Comparison of ENCODE assay signal across 8 cellular contexts in the genomic region with DNA sequence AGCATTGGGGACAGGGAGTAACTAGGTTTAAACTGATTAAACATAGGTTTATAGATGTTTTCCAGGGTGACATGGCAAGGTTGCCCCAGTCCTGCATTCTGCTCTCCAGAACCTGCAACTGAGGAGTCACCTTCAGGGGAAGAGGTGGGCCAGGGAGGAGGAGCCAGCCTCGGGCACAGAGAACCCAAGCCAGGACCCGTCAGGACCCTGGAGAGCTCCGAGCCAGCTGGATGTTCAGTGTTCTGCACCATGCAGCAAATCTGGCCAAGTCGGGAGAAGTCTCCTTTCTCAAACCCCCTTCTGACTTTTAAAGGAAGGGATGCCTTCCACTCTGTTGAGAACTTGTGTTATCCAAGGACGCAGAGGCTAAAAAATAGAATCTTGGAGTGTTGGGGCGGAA.
DNase-seq lines count a peak whose midpoint lies in the region; ATAC-seq and TF ChIP-seq lines count a peak whose summit lies in the region.

No MANE protein-coding gene starts in this region.

- H3F3A ChIP-seq in SK-N-SH (replicated peaks; ENCODE audit: insufficient read depth), result no peaks in the 10 kb centered on the region

- no peak overlapping the region for H3K4me2 ChIP-seq in SK-N-SH

- H3K79me2 ChIP-seq in SK-N-SH (ENCODE audit: insufficient read depth), result no peaks in the 10 kb centered on the region

- no peaks in the 10 kb centered on the region for H3K9me3 Mint-ChIP-seq in progenitor cell of endocrine pancreas (ENCODE audit: low read depth)

- H3K9me3 ChIP-seq in SK-N-SH, result no peaks in the 10 kb centered on the region

- H3K4me3 ChIP-seq in SK-N-SH (ENCODE audit: low read depth in 2 of 2, low read length in 1 of 2), result no peak overlapping the region

- H2AFZ ChIP-seq in SK-N-SH (ENCODE audit: low read depth), result no peak overlapping the region

- H3K27ac ChIP-seq in SK-N-SH (ENCODE audit: low read depth in 2 of 2, low read length in 1 of 2), result no peak overlapping the region

- no peak overlapping the region for H3K27ac Mint-ChIP-seq in progenitor cell of endocrine pancreas

- CTCF ChIA-PET in SK-N-SH (lab: Yijun Ruan, JAX), result interaction anchor here (0.9 to 12.7 kb wide), 3 partner anchors 15 to 336 kb away, joined by 3 to 152 read pairs (median 31); no protein-coding TSS in a partner anchor

- WGBS in SK-N-SH (ENCODE audit: low lambda C conversion rate), result 20% methylated on average over 5 of the region's 6 CpGs

- no peaks in the 10 kb centered on the region for H3K36me3 ChIP-seq in SK-N-SH (replicated peaks in 1 of 2; ENCODE audit: control insufficient read depth in 1 of 2, insufficient read depth in 2 of 2, low read length in 1 of 2)

- DNase-seq in GM20000 (ENCODE audit: low spot score) (peak; percentile 63), SK-N-SH (no peak), dermis blood vessel endothelial cell (peak; percentile 70), progenitor cell of endocrine pancreas (ENCODE audit: low spot score, unreplicated experiment) (peak; percentile 90), NCI-H1092 (lab: John Stamatoyannopoulos, UW) (no peak)

- ATAC-seq in HG02981 (IDR thresholded peaks at IDR 0.05; ENCODE audit: unreplicated experiment) (no peak), GM18870 (IDR thresholded peaks at IDR 0.05; ENCODE audit: unreplicated experiment) (no peak), HG03039 (IDR thresholded peaks at IDR 0.05; ENCODE audit: unreplicated experiment) (no peak)

- no peak for TF ChIP-seq EP300 in SK-N-SH (IDR thresholded peaks at IDR 0.05; ENCODE audit: borderline replicate concordance in 1 of 2, low read depth in 1 of 2, low read length in 1 of 2)

- H3K4me1 Mint-ChIP-seq in progenitor cell of endocrine pancreas (ENCODE audit: low read depth), result peaks cover 3% of the 10 kb centered on the region

- no peaks in the 10 kb centered on the region; a peak in 1 of 4 replicates for H3K4me1 ChIP-seq in SK-N-SH (ENCODE audit: control insufficient read depth in 1 of 2, insufficient read depth in 2 of 2, low read depth in 1 of 2, low read length in 1 of 2)

- H4K20me1 ChIP-seq in SK-N-SH (ENCODE audit: insufficient read depth), result no peaks in the 10 kb centered on the region

- POLR2A ChIA-PET in SK-N-SH (lab: Yijun Ruan, JAX), result no interaction called here

- no peak overlapping the region for H3K4me3 Mint-ChIP-seq in progenitor cell of endocrine pancreas (ENCODE audit: low read depth)

- H3K27me3 Mint-ChIP-seq in progenitor cell of endocrine pancreas, result peaks cover 47% of the 10 kb centered on the region

- no peak for TF ChIP-seq RAD21 in SK-N-SH (IDR thresholded peaks at IDR 0.05; ENCODE audit: low read length)

- H3K27me3 ChIP-seq in SK-N-SH (ENCODE audit: insufficient read depth), result no peaks in the 10 kb centered on the region

- no peak overlapping the region for H3K9ac ChIP-seq in SK-N-SH

- no peak for TF ChIP-seq CTCF in GM20000 (IDR thresholded peaks at IDR 0.05; ENCODE audit: extremely low read depth, missing control alignments)
- no peak for TF ChIP-seq CTCF in SK-N-SH (IDR thresholded peaks at IDR 0.05)
- TF ChIP-seq CTCF in progenitor cell of endocrine pancreas (IDR thresholded peaks at IDR 0.05; ENCODE audit: unreplicated experiment), result no peak

- H3K36me3 Mint-ChIP-seq in progenitor cell of endocrine pancreas (ENCODE audit: insufficient read depth), result no peaks in the 10 kb centered on the region

- H3K9me2 ChIP-seq in SK-N-SH, result no peaks in the 10 kb centered on the region

TF ChIP-seq in SK-N-SH, 30 proteins besides CTCF, POLR2A, EP300 and RAD21:
- TF ChIP-seq, protein P1, sequence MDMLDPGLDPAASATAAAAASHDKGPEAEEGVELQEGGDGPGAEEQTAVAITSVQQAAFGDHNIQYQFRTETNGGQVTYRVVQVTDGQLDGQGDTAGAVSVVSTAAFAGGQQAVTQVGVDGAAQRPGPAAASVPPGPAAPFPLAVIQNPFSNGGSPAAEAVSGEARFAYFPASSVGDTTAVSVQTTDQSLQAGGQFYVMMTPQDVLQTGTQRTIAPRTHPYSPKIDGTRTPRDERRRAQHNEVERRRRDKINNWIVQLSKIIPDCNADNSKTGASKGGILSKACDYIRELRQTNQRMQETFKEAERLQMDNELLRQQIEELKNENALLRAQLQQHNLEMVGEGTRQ (IDR thresholded peaks at IDR 0.05; ENCODE audit: borderline replicate concordance, low read depth, low read length), result no peak
- no peak for TF ChIP-seq JUND (IDR thresholded peaks at IDR 0.05)
- TF ChIP-seq, protein P2, sequence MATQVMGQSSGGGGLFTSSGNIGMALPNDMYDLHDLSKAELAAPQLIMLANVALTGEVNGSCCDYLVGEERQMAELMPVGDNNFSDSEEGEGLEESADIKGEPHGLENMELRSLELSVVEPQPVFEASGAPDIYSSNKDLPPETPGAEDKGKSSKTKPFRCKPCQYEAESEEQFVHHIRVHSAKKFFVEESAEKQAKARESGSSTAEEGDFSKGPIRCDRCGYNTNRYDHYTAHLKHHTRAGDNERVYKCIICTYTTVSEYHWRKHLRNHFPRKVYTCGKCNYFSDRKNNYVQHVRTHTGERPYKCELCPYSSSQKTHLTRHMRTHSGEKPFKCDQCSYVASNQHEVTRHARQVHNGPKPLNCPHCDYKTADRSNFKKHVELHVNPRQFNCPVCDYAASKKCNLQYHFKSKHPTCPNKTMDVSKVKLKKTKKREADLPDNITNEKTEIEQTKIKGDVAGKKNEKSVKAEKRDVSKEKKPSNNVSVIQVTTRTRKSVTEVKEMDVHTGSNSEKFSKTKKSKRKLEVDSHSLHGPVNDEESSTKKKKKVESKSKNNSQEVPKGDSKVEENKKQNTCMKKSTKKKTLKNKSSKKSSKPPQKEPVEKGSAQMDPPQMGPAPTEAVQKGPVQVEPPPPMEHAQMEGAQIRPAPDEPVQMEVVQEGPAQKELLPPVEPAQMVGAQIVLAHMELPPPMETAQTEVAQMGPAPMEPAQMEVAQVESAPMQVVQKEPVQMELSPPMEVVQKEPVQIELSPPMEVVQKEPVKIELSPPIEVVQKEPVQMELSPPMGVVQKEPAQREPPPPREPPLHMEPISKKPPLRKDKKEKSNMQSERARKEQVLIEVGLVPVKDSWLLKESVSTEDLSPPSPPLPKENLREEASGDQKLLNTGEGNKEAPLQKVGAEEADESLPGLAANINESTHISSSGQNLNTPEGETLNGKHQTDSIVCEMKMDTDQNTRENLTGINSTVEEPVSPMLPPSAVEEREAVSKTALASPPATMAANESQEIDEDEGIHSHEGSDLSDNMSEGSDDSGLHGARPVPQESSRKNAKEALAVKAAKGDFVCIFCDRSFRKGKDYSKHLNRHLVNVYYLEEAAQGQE (IDR thresholded peaks at IDR 0.05; ENCODE audit: low read depth, low read length), result peak; percentile 97

Comparison
In these comparisons a context has a peak if more than half of its experiments do, and no peak if none do; other contexts are left out.
1. DNase-seq: peak in GM20000 (single experiment), dermis blood vessel endothelial cell (single experiment) and progenitor cell of endocrine pancreas (single experiment); none in SK-N-SH (single experiment) and NCI-H1092 (single experiment).